ENCODE assay signal across 8 cellular contexts in genomic region chr15:57218826-57219576, GRCh38.
DNase-seq lines count a peak whose midpoint lies in the region; ATAC-seq and TF ChIP-seq lines count a peak whose summit lies in the region.

No MANE protein-coding gene starts in this region.

- no peaks in the 10 kb centered on the region for H3K9me3 ChIP-seq in left ventricle myocardium inferior (replicated peaks)

- ATAC-seq in Right ventricle myocardium inferior = no peak

- peaks cover 85% of the 10 kb centered on the region for H3K4me1 ChIP-seq in left ventricle myocardium inferior

- peak overlapping the region; percentile 32 for H3K27ac ChIP-seq in left ventricle myocardium inferior (replicated peaks)

- no peaks in the 10 kb centered on the region for H3K36me3 ChIP-seq in left ventricle myocardium inferior

- H3K27me3 ChIP-seq in left ventricle myocardium inferior (ENCODE audit: low read depth) = no peaks in the 10 kb centered on the region

- H3K4me3 ChIP-seq in left ventricle myocardium inferior (peak overlapping the region; percentile 19), fibroblast of mammary gland (ENCODE audit: control insufficient read depth, low read depth, low read length) (peak overlapping the region; percentile 61)

- intact Hi-C loops in left ventricle myocardium inferior (cut with micrococcal nuclease) = no loop called here
- intact Hi-C loops in Right ventricle myocardium inferior (cut with DNase I) = loop anchor here (10.0 kb wide), 3 partner anchors 86 to 334 kb away; partner anchors contain the start of gene TCF12

- DNase-seq in left ventricle myocardium inferior (no peak), Right ventricle myocardium inferior (ENCODE audit: missing footprints) (no peak), NCI-H82 treated with DMSO at 0.1 percent for 48 hours (lab: John Stamatoyannopoulos, UW; ENCODE audit: unreplicated experiment) (peak; percentile 99), fibroblast of mammary gland (ENCODE audit: low read depth) (peak; percentile 95), smooth muscle cell of the brain vasculature (ENCODE audit: low read depth, low spot score) (peak; percentile 85), occipital lobe (lab: John Stamatoyannopoulos, UW) (no peak)
- DNase-seq in activated CD4-positive, alpha-beta T cell treated with anti-CD3 and anti-CD28 coated beads, Interleukin-2, amount 50 U/mL, for 1 hour = no peak
- no peak for DNase-seq in activated CD4-positive, CD25-positive, alpha-beta regulatory T cell (lab: John Stamatoyannopoulos, UW)

- TF ChIP-seq CTCF in left ventricle myocardium inferior (IDR thresholded peaks at IDR 0.05; ENCODE audit: borderline replicate concordance) (no peak), fibroblast of mammary gland (conservative IDR thresholded peaks at IDR 0.05; ENCODE audit: control insufficient read depth, insufficient read depth, low read depth, low read length) (no peak)

Comparison
In these comparisons a context has a peak if more than half of its experiments do, and no peak if none do; other contexts are left out.
1. DNase-seq: peak in NCI-H82 treated with DMSO at 0.1 percent for 48 hours (single experiment), fibroblast of mammary gland (single experiment) and smooth muscle cell of the brain vasculature (single experiment); none in left ventricle myocardium inferior (single experiment), Right ventricle myocardium inferior (single experiment), occipital lobe (single experiment), activated CD4-positive, alpha-beta T cell treated with anti-CD3 and anti-CD28 coated beads, Interleukin-2, amount 50 U/mL, for 1 hour (single experiment) and activated CD4-positive, CD25-positive, alpha-beta regulatory T cell (0 of 4).